ENCODE assay signal across 16 cellular contexts in genomic region chr1:107623431-107623830, GRCh38.
A peak's percentile ranks its signal among the peaks of the same experiment; 100 is the strongest.
DNase-seq lines count a peak whose midpoint lies in the region; ATAC-seq and TF ChIP-seq lines count a peak whose summit lies in the region.
"Had no signal": no experiment of that assay in that cellular context is flagged by ENCODE, and none has a peak within 500 bp of the region (broad histone marks: within the 10 kb centered on the region; RNA-seq: fewer than 3 reads in every experiment).

No MANE protein-coding gene starts in this region.

- DNase-seq in natural killer cell treated with Interleukin-12 subunit alpha and Interleukin-12 subunit beta and Interleukin-15 and Interleukin-18, amount 100 ng/mL, for 72 hours (ENCODE audit: low spot score) = no peak
- DNase-seq in natural killer cell (no peak), PC-3 (peak; percentile 39), epithelial cell of esophagus (ENCODE audit: low read depth) (peak; percentile 39), NCI-H2081 (lab: John Stamatoyannopoulos, UW) (no peak)
- DNase-seq: CD8-positive, alpha-beta T cell; COR-L47; DMS153; DMS79 treated with DMSO at 0.1 percent for 48 hours; EL; GOT3; H9 had no signal

- no peak overlapping the region for H3K27ac ChIP-seq in PC-3 (ENCODE audit: low read length)
- H3K27ac ChIP-seq: C4-2B had no signal

- peaks cover 11 to 35% of the 10 kb centered on the region in 2 donors for H3K4me1 Mint-ChIP-seq in natural killer cell treated with Interleukin-12 subunit alpha and Interleukin-12 subunit beta and Interleukin-15 and Interleukin-18, amount 100 ng/mL, for 72 hours (ENCODE audit: low read depth in 2 of 2)
- H3K4me1 Mint-ChIP-seq in natural killer cell = peaks cover 34 to 47% of the 10 kb centered on the region in 2 donors
- H3K4me1 Mint-ChIP-seq: H9 had no signal

- H3K27me3 Mint-ChIP-seq in natural killer cell treated with Interleukin-12 subunit alpha and Interleukin-12 subunit beta and Interleukin-15 and Interleukin-18, amount 100 ng/mL, for 72 hours = no peaks in the 10 kb centered on the region
- H3K27me3 Mint-ChIP-seq in natural killer cell (ENCODE audit: low read depth in 2 of 2) = no peaks in the 10 kb centered on the region
- H3K27me3 Mint-ChIP-seq: B cell had no signal

- H3K36me3 Mint-ChIP-seq in natural killer cell treated with Interleukin-12 subunit alpha and Interleukin-12 subunit beta and Interleukin-15 and Interleukin-18, amount 100 ng/mL, for 72 hours = no peaks in the 10 kb centered on the region
- H3K36me3 Mint-ChIP-seq in natural killer cell = no peaks in the 10 kb centered on the region
- H3K36me3 Mint-ChIP-seq: CD8-positive, alpha-beta T cell had no signal

- H3K9me3 Mint-ChIP-seq in natural killer cell treated with Interleukin-12 subunit alpha and Interleukin-12 subunit beta and Interleukin-15 and Interleukin-18, amount 100 ng/mL, for 72 hours = no peaks in the 10 kb centered on the region
- no peaks in the 10 kb centered on the region for H3K9me3 Mint-ChIP-seq in natural killer cell
- H3K9me3 Mint-ChIP-seq: CD8-positive, alpha-beta T cell; H9 had no signal

- H2AFZ ChIP-seq in PC-3 (ENCODE audit: low read length) = no peak overlapping the region

- CTCF ChIA-PET in PC-3 (lab: Charles Lee) = no interaction called here

- no peak overlapping the region for H3K27ac Mint-ChIP-seq in natural killer cell treated with Interleukin-12 subunit alpha and Interleukin-12 subunit beta and Interleukin-15 and Interleukin-18, amount 100 ng/mL, for 72 hours
- H3K27ac Mint-ChIP-seq in natural killer cell = no peak overlapping the region
- H3K27ac Mint-ChIP-seq: B cell; CD8-positive, alpha-beta T cell had no signal

- BruUV-seq in PC-3 (replicated peaks; lab: Mats Ljungman, UMichigan) = no TSS peak

- no peak overlapping the region for H3K9ac ChIP-seq in PC-3 (ENCODE audit: low read length)

- no peaks in the 10 kb centered on the region for H3K27me3 ChIP-seq in PC-3 (ENCODE audit: low read length)

- no peaks in the 10 kb centered on the region for H3K9me3 ChIP-seq in PC-3 (ENCODE audit: low read length)

- no peak for ATAC-seq in natural killer cell treated with Interleukin-12 subunit alpha and Interleukin-12 subunit beta and Interleukin-15 and Interleukin-18, amount 100 ng/mL, for 72 hours
- ATAC-seq in natural killer cell = no peak
- no peak for ATAC-seq in PC-3
- ATAC-seq in GM19351 (IDR thresholded peaks at IDR 0.05; ENCODE audit: unreplicated experiment) = no peak
- no peak for ATAC-seq in HG02798 (IDR thresholded peaks at IDR 0.05; ENCODE audit: poor library complexity, unreplicated experiment)
- ATAC-seq: CD8-positive, alpha-beta T cell had no signal

- no peak overlapping the region for H3K4me2 ChIP-seq in PC-3 (ENCODE audit: low read length)

- H3K79me2 ChIP-seq in PC-3 (ENCODE audit: low read length) = no peaks in the 10 kb centered on the region

- H4K20me1 ChIP-seq in PC-3 (ENCODE audit: low read length) = no peaks in the 10 kb centered on the region

- intact Hi-C loops in natural killer cell (cut with micrococcal nuclease) (no loop called here), PC-3 (cut with micrococcal nuclease) (no loop called here)

- H3K9me2 ChIP-seq in PC-3 (replicated peaks; ENCODE audit: low read length) = no peaks in the 10 kb centered on the region

- H3K4me3 ChIP-seq in PC-3 (ENCODE audit: low read length) (no peak overlapping the region), epithelial cell of esophagus (ENCODE audit: low read length) (no peak overlapping the region)

- no peaks in the 10 kb centered on the region for H3K36me3 ChIP-seq in PC-3 (ENCODE audit: low read depth, low read length)

- no peaks in the 10 kb centered on the region for H3F3A ChIP-seq in PC-3 (ENCODE audit: low read length, unreplicated experiment)

- H3K4me1 ChIP-seq in PC-3 (ENCODE audit: insufficient read depth, low read length) = no peaks in the 10 kb centered on the region

- TF ChIP-seq CTCF in natural killer cell (IDR thresholded peaks at IDR 0.05) (no peak), PC-3 (conservative IDR thresholded peaks at IDR 0.05; ENCODE audit: low read depth, low read length) (no peak), epithelial cell of esophagus (IDR thresholded peaks at IDR 0.05; ENCODE audit: insufficient read depth, low read depth, low read length, missing control alignments) (no peak)

- peak overlapping the region; percentile 4 for H3K4me3 Mint-ChIP-seq in natural killer cell treated with Interleukin-12 subunit alpha and Interleukin-12 subunit beta and Interleukin-15 and Interleukin-18, amount 100 ng/mL, for 72 hours
- no peak overlapping the region for H3K4me3 Mint-ChIP-seq in natural killer cell
- H3K4me3 Mint-ChIP-seq: B cell; CD8-positive, alpha-beta T cell; H9 had no signal

- POLR2A ChIA-PET in PC-3 (lab: Charles Lee; ENCODE audit: unreplicated experiment) = no interaction called here

Comparison
In these comparisons a context has a peak if more than half of its experiments do, and no peak if none do; other contexts are left out.
1. DNase-seq: peak in PC-3 (single experiment) and epithelial cell of esophagus (single experiment); none in natural killer cell treated with Interleukin-12 subunit alpha and Interleukin-12 subunit beta and Interleukin-15 and Interleukin-18, amount 100 ng/mL, for 72 hours (single experiment), natural killer cell (single experiment) and NCI-H2081 (0 of 2).